In genomic region chr11:110832080-110832479, GRCh38 we compare ENCODE assay signal across 19 cellular contexts.
A peak's percentile ranks its signal among the peaks of the same experiment; 100 is the strongest.
DNase-seq lines count a peak whose midpoint lies in the region; ATAC-seq and TF ChIP-seq lines count a peak whose summit lies in the region.
"Had no signal": no experiment of that assay in that cellular context is flagged by ENCODE, and none has a peak within 500 bp of the region (broad histone marks: within the 10 kb centered on the region; RNA-seq: fewer than 3 reads in every experiment).

No MANE protein-coding gene starts in this region.

- DNase-seq in activated CD8-positive, alpha-beta T cell treated with anti-CD3 and anti-CD28 coated beads for 36 hours, result no peak
- no peak for DNase-seq in activated CD8-positive, alpha-beta T cell treated with anti-CD3 and anti-CD28 coated beads, Interleukin-2, amount 10 ng/mL, durations not matched to agents 7 days and 5 days
- DNase-seq in GM23248, result no peak
- no peak for DNase-seq in activated naive CD8-positive, alpha-beta T cell treated with anti-CD3 and anti-CD28 coated beads for 36 hours
- DNase-seq in foreskin keratinocyte, result no peak
- no peak for DNase-seq in AG08395 (ENCODE audit: low spot score)
- DNase-seq in T1000 (lab: John Stamatoyannopoulos, UW), result no peak
- DNase-seq: DMS 273 treated with DMSO at 0.1 percent for 48 hours, GDM1, GOT3, NCI-H1048, NCI-H1436 treated with DMSO at 0.1 percent for 48 hours, NCI-H2029 treated with DMSO at 0.1 percent for 48 hours, NCI-H2171 treated with DMSO at 0.1 percent for 48 hours, NCI-H446 treated with DMSO at 0.1 percent for 48 hours, NCI-H774 had no signal

- H3K27me3 ChIP-seq in GM23248 (replicated peaks; ENCODE audit: insufficient read depth) (no peaks in the 10 kb centered on the region), foreskin keratinocyte (no peaks in the 10 kb centered on the region)
- H3K27me3 ChIP-seq: BLaER1 treated with 17β-estradiol and CSF1 and Interleukin-3, amounts not matched to agents 10 nM and 100 nM had no signal

- WGBS in GM23248 (ENCODE audit: low coverage in 1 of 2, low lambda C conversion rate in 2 of 2, missing lambda C conversion rate in 2 of 2), 2 experiments, result 100% methylated on average over 2 of the region's 2 CpGs

- ATAC-seq in activated CD8-positive, alpha-beta T cell treated with anti-CD3 and anti-CD28 coated beads for 36 hours, result no peak
- no peak for ATAC-seq in activated CD8-positive, alpha-beta T cell treated with anti-CD3 and anti-CD28 coated beads, Interleukin-2, amount 10 ng/mL, durations not matched to agents 7 days and 5 days
- no peak for ATAC-seq in foreskin keratinocyte
- no peak for ATAC-seq in GM18858 (IDR thresholded peaks at IDR 0.05; ENCODE audit: unreplicated experiment)
- ATAC-seq: GM12878 had no signal

- H3K4me1 Mint-ChIP-seq in activated CD8-positive, alpha-beta T cell treated with anti-CD3 and anti-CD28 coated beads for 36 hours (ENCODE audit: low read depth), result peaks cover 13% of the 10 kb centered on the region
- H3K4me1 Mint-ChIP-seq in activated CD8-positive, alpha-beta T cell treated with anti-CD3 and anti-CD28 coated beads, Interleukin-2, amount 10 ng/mL, durations not matched to agents 7 days and 5 days (ENCODE audit: low read depth), result no peaks in the 10 kb centered on the region
- peaks cover 10% of the 10 kb centered on the region for H3K4me1 Mint-ChIP-seq in activated naive CD8-positive, alpha-beta T cell treated with anti-CD3 and anti-CD28 coated beads for 36 hours

- intact Hi-C loops in activated CD8-positive, alpha-beta T cell treated with anti-CD3 and anti-CD28 coated beads for 36 hours (cut with micrococcal nuclease), result no loop called here

- H3K27me3 Mint-ChIP-seq in activated CD8-positive, alpha-beta T cell treated with anti-CD3 and anti-CD28 coated beads for 36 hours, result peaks cover 2% of the 10 kb centered on the region
- no peaks in the 10 kb centered on the region for H3K27me3 Mint-ChIP-seq in activated CD8-positive, alpha-beta T cell treated with anti-CD3 and anti-CD28 coated beads, Interleukin-2, amount 10 ng/mL, durations not matched to agents 7 days and 5 days (ENCODE audit: low read depth)
- no peaks in the 10 kb centered on the region for H3K27me3 Mint-ChIP-seq in activated naive CD8-positive, alpha-beta T cell treated with anti-CD3 and anti-CD28 coated beads for 36 hours

- H3K4me3 Mint-ChIP-seq in activated CD8-positive, alpha-beta T cell treated with anti-CD3 and anti-CD28 coated beads for 36 hours, result no peak overlapping the region
- H3K4me3 Mint-ChIP-seq in activated CD8-positive, alpha-beta T cell treated with anti-CD3 and anti-CD28 coated beads, Interleukin-2, amount 10 ng/mL, durations not matched to agents 7 days and 5 days, result no peak overlapping the region
- no peak overlapping the region for H3K4me3 Mint-ChIP-seq in activated naive CD8-positive, alpha-beta T cell treated with anti-CD3 and anti-CD28 coated beads for 36 hours

- H3K9ac ChIP-seq in GM23248, result peak overlapping the region; percentile 39; the same call in 1 of the 2 replicates
- H3K9ac ChIP-seq: BLaER1 treated with 17β-estradiol and CSF1 and Interleukin-3, amounts not matched to agents 10 nM and 100 nM had no signal

- H3K27ac Mint-ChIP-seq in activated CD8-positive, alpha-beta T cell treated with anti-CD3 and anti-CD28 coated beads for 36 hours, result peak overlapping the region; percentile 90
- no peak overlapping the region for H3K27ac Mint-ChIP-seq in activated CD8-positive, alpha-beta T cell treated with anti-CD3 and anti-CD28 coated beads, Interleukin-2, amount 10 ng/mL, durations not matched to agents 7 days and 5 days
- peak overlapping the region; percentile 88 for H3K27ac Mint-ChIP-seq in activated naive CD8-positive, alpha-beta T cell treated with anti-CD3 and anti-CD28 coated beads for 36 hours

- H3F3A ChIP-seq in GM23248 (ENCODE audit: insufficient read depth), result peaks cover 40% of the 10 kb centered on the region

- H3K36me3 Mint-ChIP-seq in activated CD8-positive, alpha-beta T cell treated with anti-CD3 and anti-CD28 coated beads for 36 hours (ENCODE audit: low read depth), result no peaks in the 10 kb centered on the region
- no peaks in the 10 kb centered on the region for H3K36me3 Mint-ChIP-seq in activated CD8-positive, alpha-beta T cell treated with anti-CD3 and anti-CD28 coated beads, Interleukin-2, amount 10 ng/mL, durations not matched to agents 7 days and 5 days (ENCODE audit: low read depth)
- H3K36me3 Mint-ChIP-seq in activated naive CD8-positive, alpha-beta T cell treated with anti-CD3 and anti-CD28 coated beads for 36 hours, result no peaks in the 10 kb centered on the region

- CTCF ChIA-PET in activated CD8-positive, alpha-beta T cell treated with anti-CD3 and anti-CD28 coated beads for 36 hours (lab: Charles Lee), result no interaction called here
- CTCF ChIA-PET in activated CD8-positive, alpha-beta T cell treated with anti-CD3 and anti-CD28 coated beads, Interleukin-2, amount 10 ng/mL, durations not matched to agents 7 days and 5 days (lab: Charles Lee), result no interaction called here

- in situ Hi-C loops in GM23248 (cut with MboI), result no loop called here

- H3K79me2 ChIP-seq in GM23248 (ENCODE audit: insufficient read depth), result no peaks in the 10 kb centered on the region

- H3K36me3 ChIP-seq in GM23248 (ENCODE audit: low read depth), result no peaks in the 10 kb centered on the region
- H3K36me3 ChIP-seq: BLaER1 treated with 17β-estradiol and CSF1 and Interleukin-3, amounts not matched to agents 10 nM and 100 nM had no signal

- no peaks in the 10 kb centered on the region for H3K9me3 ChIP-seq in GM23248 (ENCODE audit: low read depth)

- peak overlapping the region; percentile 77 for H3K4me2 ChIP-seq in GM23248 (ENCODE audit: unreplicated experiment)
- H3K4me2 ChIP-seq: BLaER1 treated with 17β-estradiol and CSF1 and Interleukin-3, amounts not matched to agents 10 nM and 100 nM had no signal

- H3K4me1 ChIP-seq in GM23248 (ENCODE audit: insufficient read depth), result peaks cover 55% of the 10 kb centered on the region
- peaks cover 40% of the 10 kb centered on the region for H3K4me1 ChIP-seq in foreskin keratinocyte

- no peak overlapping the region for H3K4me3 ChIP-seq in GM23248
- H3K4me3 ChIP-seq: BLaER1 treated with 17β-estradiol and CSF1 and Interleukin-3, amounts not matched to agents 10 nM and 100 nM; GM12878 had no signal

- POLR2A ChIA-PET in activated CD8-positive, alpha-beta T cell treated with anti-CD3 and anti-CD28 coated beads for 36 hours (lab: Charles Lee), result no interaction called here
- POLR2A ChIA-PET in activated CD8-positive, alpha-beta T cell treated with anti-CD3 and anti-CD28 coated beads, Interleukin-2, amount 10 ng/mL, durations not matched to agents 7 days and 5 days (lab: Charles Lee), result interaction anchor here (0.6 kb wide), 1 partner anchor 223 kb away, joined by 3 read pairs; no protein-coding TSS in a partner anchor

- H3K9me3 Mint-ChIP-seq in activated CD8-positive, alpha-beta T cell treated with anti-CD3 and anti-CD28 coated beads for 36 hours, result no peaks in the 10 kb centered on the region
- H3K9me3 Mint-ChIP-seq in activated CD8-positive, alpha-beta T cell treated with anti-CD3 and anti-CD28 coated beads, Interleukin-2, amount 10 ng/mL, durations not matched to agents 7 days and 5 days (ENCODE audit: insufficient read depth), result no peaks in the 10 kb centered on the region
- H3K9me3 Mint-ChIP-seq in activated naive CD8-positive, alpha-beta T cell treated with anti-CD3 and anti-CD28 coated beads for 36 hours, result no peaks in the 10 kb centered on the region

- TF ChIP-seq CTCF in activated CD8-positive, alpha-beta T cell treated with anti-CD3 and anti-CD28 coated beads for 36 hours (IDR thresholded peaks at IDR 0.05), result no peak
- TF ChIP-seq CTCF in foreskin keratinocyte (conservative IDR thresholded peaks at IDR 0.05), result no peak

- H2AFZ ChIP-seq in GM23248, result no peak overlapping the region

- peaks cover 3% of the 10 kb centered on the region; the same call in 1 of the 2 replicates for H3K9me2 ChIP-seq in GM23248 (ENCODE audit: insufficient read depth)

- no peaks in the 10 kb centered on the region for H4K20me1 ChIP-seq in GM23248 (ENCODE audit: insufficient read depth)
- H4K20me1 ChIP-seq: BLaER1 treated with 17β-estradiol and CSF1 and Interleukin-3, amounts not matched to agents 10 nM and 100 nM had no signal

- peak overlapping the region; percentile 78 for H3K27ac ChIP-seq in GM23248
- H3K27ac ChIP-seq in foreskin keratinocyte, result peak overlapping the region; percentile 67
- H3K27ac ChIP-seq: BLaER1 treated with 17β-estradiol and CSF1 and Interleukin-3, amounts not matched to agents 10 nM and 100 nM had no signal
